Comparison of ENCODE assay signal across 22 cellular contexts in genomic region chr7:157017639-157018327, GRCh38. TPM values are rescaled to one million over a fixed set of nuclear protein-coding genes. Genes with fewer than 3 reads are reported as not detected.
DNase-seq lines count a peak whose midpoint lies in the region; ATAC-seq and TF ChIP-seq lines count a peak whose summit lies in the region.
"Had no signal": no experiment of that assay in that cellular context is flagged by ENCODE, and none has a peak within 500 bp of the region (broad histone marks: within the 10 kb centered on the region; RNA-seq: fewer than 3 reads in every experiment).

No MANE protein-coding gene starts in this region.

- H3K36me3 ChIP-seq in H7 (replicated peaks; ENCODE audit: control insufficient read depth, insufficient read depth, low read length) (no peaks in the 10 kb centered on the region), RWPE2 (ENCODE audit: low read depth) (no peaks in the 10 kb centered on the region), mesendoderm (ENCODE audit: control insufficient read depth, insufficient read depth, low read length) (no peaks in the 10 kb centered on the region)

- DNase-seq in D341Med (ENCODE audit: low spot score) (peak; percentile 54), H7 (peak; percentile 73), RWPE2 (ENCODE audit: low spot score) (peak; percentile 51), mesendoderm (peak; percentile 38), COLO829 (ENCODE audit: low spot score) (no peak), NCI-H1436 treated with DMSO at 0.1 percent for 48 hours (lab: John Stamatoyannopoulos, UW) (no peak), Ammon's horn (ENCODE audit: low spot score) (no peak)
- DNase-seq: ACHN; activated CD4-positive, alpha-beta T cell treated with anti-CD3 and anti-CD28 coated beads for 1 hour; hippocampal formation; Karpas-422; mesenchymal stem cell; NCI-H1105; NCI-H2107; stimulated activated CD4-positive, alpha-beta T cell treated with anti-CD3 and anti-CD28 coated beads, Interleukin-4, amount 100 ng/mL, for 24 hours; T1000 had no signal

- no peaks in the 10 kb centered on the region for H3K36me3 Mint-ChIP-seq in stimulated activated memory B cell treated with anti-CD40 and anti-IgM and Interleukin-4, amounts not matched to agents 10 μg/mL and 1 μg/mL and 100 μg/mL, for 72 hours
- H3K36me3 Mint-ChIP-seq: natural killer cell treated with Interleukin-12 subunit alpha and Interleukin-12 subunit beta and Interleukin-15 and Interleukin-18, amount 100 ng/mL, for 72 hours had no signal

- H2BK15ac ChIP-seq in mesendoderm (replicated peaks; ENCODE audit: low read depth): no peak overlapping the region

- H3K27me3 ChIP-seq in H7 (ENCODE audit: control insufficient read depth, insufficient read depth, low read length): peaks cover 100% of the 10 kb centered on the region
- H3K27me3 ChIP-seq in RWPE2 (ENCODE audit: insufficient read depth, poor library complexity, severe bottlenecking): peaks cover 86% of the 10 kb centered on the region
- peaks cover 84% of the 10 kb centered on the region for H3K27me3 ChIP-seq in mesendoderm (ENCODE audit: insufficient read depth, low read length, poor library complexity)

- no peak overlapping the region for H3K4me3 Mint-ChIP-seq in stimulated activated memory B cell treated with anti-CD40 and anti-IgM and Interleukin-4, amounts not matched to agents 10 μg/mL and 1 μg/mL and 100 μg/mL, for 72 hours
- H3K4me3 Mint-ChIP-seq: natural killer cell treated with Interleukin-12 subunit alpha and Interleukin-12 subunit beta and Interleukin-15 and Interleukin-18, amount 100 ng/mL, for 72 hours had no signal

- H2BK5ac ChIP-seq in mesendoderm (ENCODE audit: low read length): no peak overlapping the region

- peak overlapping the region; percentile 83 for H3K23ac ChIP-seq in mesendoderm (ENCODE audit: low read length)

- no peak overlapping the region for H2BK120ac ChIP-seq in mesendoderm (ENCODE audit: low read depth, low read length)

- H3K27me3 Mint-ChIP-seq in stimulated activated memory B cell treated with anti-CD40 and anti-IgM and Interleukin-4, amounts not matched to agents 10 μg/mL and 1 μg/mL and 100 μg/mL, for 72 hours: peaks cover 73% of the 10 kb centered on the region

- no peak overlapping the region for H3K4ac ChIP-seq in mesendoderm (ENCODE audit: low read depth, low read length)

- H2AK5ac ChIP-seq in mesendoderm (ENCODE audit: low read length): no peak overlapping the region

- H3K9me3 ChIP-seq in RWPE2 (ENCODE audit: severe bottlenecking): no peaks in the 10 kb centered on the region

- H3K27ac ChIP-seq in RWPE2 (ENCODE audit: poor library complexity, severe bottlenecking): no peak overlapping the region
- no peak overlapping the region for H3K27ac ChIP-seq in mesendoderm (ENCODE audit: low read depth, low read length)
- H3K27ac ChIP-seq: C4-2B, SK-N-MC had no signal

- H3K4me3 ChIP-seq in H7 (ENCODE audit: insufficient read depth, low read depth, low read length) (no peak overlapping the region), RWPE2 (ENCODE audit: severe bottlenecking) (no peak overlapping the region), mesendoderm (ENCODE audit: low read length) (no peak overlapping the region)
- H3K4me3 ChIP-seq: SK-N-MC had no signal

- no peaks in the 10 kb centered on the region for H3K79me2 ChIP-seq in mesendoderm (ENCODE audit: control insufficient read depth, insufficient read depth, low read length)

- no peak overlapping the region for H3K18ac ChIP-seq in mesendoderm (ENCODE audit: low read length)

- no peak overlapping the region for H3K4me2 ChIP-seq in mesendoderm (ENCODE audit: low read length)

- no peak overlapping the region for H3K9ac ChIP-seq in mesendoderm (ENCODE audit: low read length)

- no peak overlapping the region for H3K56ac ChIP-seq in mesendoderm (ENCODE audit: low read length)

- H3K79me1 ChIP-seq in mesendoderm (ENCODE audit: low read length): no peaks in the 10 kb centered on the region

- WGBS in mesendoderm (ENCODE audit: extremely low coverage, insufficient coverage, low lambda C conversion rate): no CpG with 5 or more reads among the region's 47 CpGs

- peaks cover 3% of the 10 kb centered on the region for H3K4me1 ChIP-seq in RWPE2 (ENCODE audit: insufficient read depth, poor library complexity, severe bottlenecking)
- H3K4me1 ChIP-seq in mesendoderm (ENCODE audit: control insufficient read depth, low read depth, low read length): peaks cover 7% of the 10 kb centered on the region

- H3K4me1 Mint-ChIP-seq in stimulated activated memory B cell treated with anti-CD40 and anti-IgM and Interleukin-4, amounts not matched to agents 10 μg/mL and 1 μg/mL and 100 μg/mL, for 72 hours: peaks cover 31% of the 10 kb centered on the region

- H4K5ac ChIP-seq in mesendoderm (ENCODE audit: low read length): no peak overlapping the region

- H3K9me3 Mint-ChIP-seq in stimulated activated memory B cell treated with anti-CD40 and anti-IgM and Interleukin-4, amounts not matched to agents 10 μg/mL and 1 μg/mL and 100 μg/mL, for 72 hours: no peaks in the 10 kb centered on the region
- H3K9me3 Mint-ChIP-seq: natural killer cell treated with Interleukin-12 subunit alpha and Interleukin-12 subunit beta and Interleukin-15 and Interleukin-18, amount 100 ng/mL, for 72 hours had no signal

- no peak overlapping the region for H3K27ac Mint-ChIP-seq in stimulated activated memory B cell treated with anti-CD40 and anti-IgM and Interleukin-4, amounts not matched to agents 10 μg/mL and 1 μg/mL and 100 μg/mL, for 72 hours
- H3K27ac Mint-ChIP-seq: natural killer cell treated with Interleukin-12 subunit alpha and Interleukin-12 subunit beta and Interleukin-15 and Interleukin-18, amount 100 ng/mL, for 72 hours; progenitor cell of endocrine pancreas had no signal

- TF ChIP-seq CTCF in RWPE2 (IDR thresholded peaks at IDR 0.05; ENCODE audit: poor library complexity, severe bottlenecking): no peak

- no peak overlapping the region for H4K8ac ChIP-seq in mesendoderm (ENCODE audit: low read depth, low read length)

- ATAC-seq in RWPE2 (ENCODE audit: low read depth): no peak
- no peak for ATAC-seq in stimulated activated memory B cell treated with anti-CD40 and anti-IgM and Interleukin-4, amounts not matched to agents 10 μg/mL and 1 μg/mL and 100 μg/mL, for 72 hours

RNA-seq across cellular contexts. Expression of gene MNX1, which starts 7.3 kb away (rescaled TPM):
- 0.37 and 1.2 TPM in 2 replicates for total RNA-seq in H7 (2014; rRNA removed; shearing (Covaris generic))
- polyA plus RNA-seq in mesendoderm (2013, experiment 1 of 2): 0.20 TPM
- polyA plus RNA-seq in mesendoderm (2013, experiment 2 of 2): 0.24 TPM
- total RNA-seq: endothelial cell of umbilical vein; natural killer cell treated with Interleukin-12 subunit alpha and Interleukin-12 subunit beta and Interleukin-15 and Interleukin-18, amount 100 ng/mL, for 72 hours had no signal
- polyA plus RNA-seq: endothelial cell of umbilical vein had no signal

Comparison
In these comparisons a context has a peak if more than half of its experiments do, and no peak if none do; other contexts are left out.
1. DNase-seq: peak in D341Med (single experiment), H7 (single experiment), RWPE2 (single experiment) and mesendoderm (single experiment); none in COLO829 (single experiment), NCI-H1436 treated with DMSO at 0.1 percent for 48 hours (single experiment) and Ammon's horn (single experiment).